ENCODE assay signal across 34 cellular contexts in genomic region chr13:33893559-33893958, GRCh38.
"Had no signal": no experiment of that assay in that cellular context is flagged by ENCODE, and none has a peak within 500 bp of the region (broad histone marks: within the 10 kb centered on the region; RNA-seq: fewer than 3 reads in every experiment).

No MANE protein-coding gene starts in this region.

- H3K27ac ChIP-seq: KMS-11 had no signal

- H3K4me3 ChIP-seq: MG63 had no signal

- DNase-seq: Karpas-422, Kasumi-1, MG63, MM.1S, MV-4-11, NCI-H1048, NCI-H1092, NCI-H1092 treated with DMSO at 0.1 percent for 48 hours, NCI-H1105, NCI-H1105 treated with DMSO at 0.1 percent for 48 hours, NCI-H1417, NCI-H1417 treated with DMSO at 0.1 percent for 48 hours, NCI-H1436, NCI-H1436 treated with DMSO at 0.1 percent for 48 hours, NCI-H146, NCI-H1694, NCI-H1694 treated with DMSO at 0.1 percent for 48 hours, NCI-H187, NCI-H187 treated with DMSO at 0.1 percent for 48 hours, NCI-H1930, NCI-H2029, NCI-H2029 treated with DMSO at 0.1 percent for 48 hours, NCI-H2081, NCI-H2081 treated with DMSO at 0.1 percent for 48 hours, NCI-H2107, NCI-H2171, NCI-H2171 treated with DMSO at 0.1 percent for 48 hours, NCI-H2227 treated with DMSO at 0.1 percent for 48 hours, NCI-H226, NCI-H345, NCI-H446, NCI-H446 treated with DMSO at 0.1 percent for 48 hours, NCI-H510A had no signal

- H3K27me3 ChIP-seq: MG63 had no signal

- H3K4me2 ChIP-seq: KMS-11 had no signal

- H3K9ac ChIP-seq: KMS-11 had no signal
